In genomic region chr18:12218603-12219002, GRCh38 we compare ENCODE assay signal across 1 cellular context.
TF ChIP-seq lines count a peak whose summit lies in the region.

No MANE protein-coding gene starts in this region.

TF ChIP-seq in endothelial cell of umbilical vein, 7 proteins besides CTCF, POLR2A, EP300 and RAD21:
- peak; percentile 8 for TF ChIP-seq FOS (IDR thresholded peaks at IDR 0.05; ENCODE audit: borderline replicate concordance, insufficient read depth, low read length)
